In the genomic region with DNA sequence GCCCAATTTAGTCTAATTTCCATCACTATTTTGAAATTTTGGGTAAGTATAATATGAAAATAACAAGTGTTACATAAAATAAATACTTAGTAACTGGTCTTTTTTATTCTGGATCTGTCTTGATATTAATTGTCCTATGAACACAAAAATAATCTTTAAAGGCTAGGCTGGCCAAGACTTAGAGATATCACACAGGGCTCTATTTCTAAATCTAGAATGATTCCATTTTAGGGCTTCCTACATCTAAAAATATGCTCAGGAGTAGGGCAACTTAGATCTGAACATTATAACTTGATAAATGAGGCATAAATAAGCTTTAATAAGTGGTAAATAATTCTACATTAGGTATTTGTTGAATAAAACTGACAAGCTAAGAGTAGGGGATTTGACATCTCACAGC, we compare ENCODE assay signal across 20 cellular contexts.
"Had no signal": no experiment of that assay in that cellular context is flagged by ENCODE, and none has a peak within 500 bp of the region (broad histone marks: within the 10 kb centered on the region; RNA-seq: fewer than 3 reads in every experiment).

No MANE protein-coding gene starts in this region.

- H3K4me3 ChIP-seq: left lung, mucosa of descending colon, pancreas, sigmoid colon, upper lobe of right lung had no signal

- H3K27ac Mint-ChIP-seq: activated naive CD8-positive, alpha-beta T cell; memory B cell had no signal

- H3K9me3 Mint-ChIP-seq: activated T-cell treated with anti-CD3 and anti-CD28 coated beads, Interleukin-2, amount 50 U/mL, for 4 hours; memory B cell; naive B cell had no signal

- H3K4me3 Mint-ChIP-seq: activated naive CD8-positive, alpha-beta T cell; activated T-cell treated with anti-CD3 and anti-CD28 coated beads, Interleukin-2, amount 50 U/mL, for 4 hours; memory B cell; naive B cell had no signal

- H3K27me3 ChIP-seq: brain microvascular endothelial cell, left lung, pancreas, sigmoid colon, upper lobe of right lung had no signal

- H3K9me3 ChIP-seq: left lung, mucosa of descending colon, pancreas, sigmoid colon, upper lobe of right lung had no signal

- DNase-seq: activated CD4-positive, alpha-beta T cell treated with anti-CD3 and anti-CD28 coated beads, Interleukin-2, amount 50 U/mL, for 1 hour; activated CD8-positive, alpha-beta memory T cell treated with anti-CD3 and anti-CD28 coated beads, Interleukin-2, amount 50 U/mL, for 4 hours; activated gamma-delta T cell; activated T-cell treated with anti-CD3 and anti-CD28 coated beads, Interleukin-2, amount 50 U/mL, for 4 hours; aorta; brain microvascular endothelial cell; cortex of kidney; effector CD4-positive, alpha-beta T cell; head of caudate nucleus; left lung; mucosa of descending colon; naive B cell; pancreas; sigmoid colon; stimulated activated naive CD4-positive, alpha-beta T cell; T-helper 1 cell; T1000; upper lobe of right lung had no signal

- ATAC-seq: activated T-cell treated with anti-CD3 and anti-CD28 coated beads, Interleukin-2, amount 50 U/mL, for 4 hours; left lung; mucosa of descending colon; pancreas; upper lobe of right lung had no signal

- H3K4me1 ChIP-seq: pancreas, sigmoid colon, upper lobe of right lung had no signal

- H3K27me3 Mint-ChIP-seq: activated naive CD8-positive, alpha-beta T cell; memory B cell; naive B cell had no signal

- H3K27ac ChIP-seq: brain microvascular endothelial cell, left lung, pancreas, sigmoid colon, upper lobe of right lung had no signal
